ENCODE assay signal across 11 cellular contexts in genomic region chr1:113199718-113200455, GRCh38.
DNase-seq lines count a peak whose midpoint lies in the region; ATAC-seq, FAIRE-seq and TF ChIP-seq lines count a peak whose summit lies in the region.
"Had no signal": no experiment of that assay in that cellular context is flagged by ENCODE, and none has a peak within 500 bp of the region (broad histone marks: within the 10 kb centered on the region; RNA-seq: fewer than 3 reads in every experiment).

No MANE protein-coding gene starts in this region.

- H3K79me2 ChIP-seq in K562 (ENCODE audit: control insufficient read depth, insufficient read depth, low read length) (no peaks in the 10 kb centered on the region), mesendoderm (ENCODE audit: control insufficient read depth, insufficient read depth, low read length) (no peaks in the 10 kb centered on the region)

- BruUV-seq in K562 (replicated peaks; lab: Mats Ljungman, UMichigan): no TSS peak

- FAIRE-seq in K562 (lab: Jason Lieb, UNC): peak; percentile 74

- H3K56ac ChIP-seq in mesendoderm (ENCODE audit: low read length): no peak overlapping the region

- H3K9me3 ChIP-seq in K562 (replicated peaks; ENCODE audit: control insufficient read depth, insufficient read depth, low read depth, low read length): no peaks in the 10 kb centered on the region
- no peaks in the 10 kb centered on the region for H3K9me3 ChIP-seq in HAP-1

- H3K23ac ChIP-seq in mesendoderm (ENCODE audit: low read length): no peak overlapping the region

- intact Hi-C loops in K562 (cut with micrococcal nuclease): no loop called here

- H2AK5ac ChIP-seq in mesendoderm (ENCODE audit: low read length): no peak overlapping the region

- no peak for TF ChIP-seq POLR2A in K562 (conservative IDR thresholded peaks at IDR 0.05)

- POLR2A ChIA-PET in K562 (lab: Yijun Ruan, JAX): interaction anchor here (1.1 to 1.3 kb wide), 3 partner anchors 10 to 127 kb away, joined by 3 to 5 read pairs (median 4); partner anchors contain the start of gene LRIG2

- TF ChIP-seq RAD21 in K562 (CRISPR knock-in tag; conservative IDR thresholded peaks at IDR 0.05 in 1 of 2, IDR thresholded peaks at IDR 0.05 in 1 of 2): peak in 1 of 2 experiments; percentile 14; a peak in 1 of 4 replicates

- no peak overlapping the region for H4K5ac ChIP-seq in mesendoderm (ENCODE audit: low read length)

- H3K4me3 ChIP-seq in K562: no peak overlapping the region
- no peak overlapping the region for H3K4me3 ChIP-seq in mesendoderm (ENCODE audit: low read length)
- no peak overlapping the region for H3K4me3 ChIP-seq in HAP-1

- H3K4me1 ChIP-seq in K562 (replicated peaks in 1 of 2; ENCODE audit: control insufficient read depth in 2 of 2, insufficient read depth in 2 of 2, low read length in 2 of 2): peaks cover 0 to 5% of the 10 kb centered on the region in 2 experiments; a peak in 3 of 5 replicates
- no peaks in the 10 kb centered on the region for H3K4me1 ChIP-seq in mesendoderm (ENCODE audit: control insufficient read depth, low read depth, low read length)
- peaks cover 6% of the 10 kb centered on the region for H3K4me1 ChIP-seq in HAP-1

- TF ChIP-seq EP300 in K562 (IDR thresholded peaks at IDR 0.05; ENCODE audit: low read length): no peak

- H2BK15ac ChIP-seq in mesendoderm (replicated peaks; ENCODE audit: low read depth): no peak overlapping the region

- H2BK120ac ChIP-seq in mesendoderm (ENCODE audit: low read depth, low read length): no peak overlapping the region

- CTCF ChIA-PET in K562 (lab: Yijun Ruan, JAX; ENCODE audit: low intra/inter-chr PET ratio): no interaction called here

- no peaks in the 10 kb centered on the region for H4K20me1 ChIP-seq in K562 (replicated peaks; ENCODE audit: control insufficient read depth, insufficient read depth, low read length)

- DNase-seq in DMS79 (lab: John Stamatoyannopoulos, UW) (peak; percentile 100), NCI-H187 treated with DMSO at 0.1 percent for 48 hours (lab: John Stamatoyannopoulos, UW) (peak; percentile 89), K562 (ENCODE audit: extremely low read depth in 1 of 4, low spot score in 3 of 4) (peak in 2 of 4 experiments; percentile 18 to 38), mesendoderm (peak; percentile 68), NCI-H510A (lab: John Stamatoyannopoulos, UW) (no peak), medulla oblongata (ENCODE audit: extremely low spot score) (no peak), HAP-1 (ENCODE audit: low spot score in 2 of 2) (no peak), COLO829 (ENCODE audit: low spot score) (no peak)
- DNase-seq: activated CD4-positive, alpha-beta T cell treated with anti-CD3 and anti-CD28 coated beads for 1 hour; amniotic stem cell; GDM1 had no signal

- H2BK5ac ChIP-seq in mesendoderm (ENCODE audit: low read length): no peak overlapping the region

- H3K9ac ChIP-seq in K562 (ENCODE audit: insufficient read depth in 1 of 2, low read depth in 2 of 2, low read length in 2 of 2) (peak overlapping the region in 1 of 2 experiments; percentile 17; a peak in 1 of 4 replicates), mesendoderm (ENCODE audit: low read length) (no peak overlapping the region)

- in situ Hi-C loops in K562 (cut with MboI): no loop called here
- in situ Hi-C loops in HAP-1 (cut with MboI; ENCODE audit: low sequenced_read_pairs): no loop called here

- H3K4ac ChIP-seq in mesendoderm (ENCODE audit: low read depth, low read length): no peak overlapping the region

- H3K36me3 ChIP-seq in K562 (ENCODE audit: control insufficient read depth, insufficient read depth, low read length) (no peaks in the 10 kb centered on the region), mesendoderm (ENCODE audit: control insufficient read depth, insufficient read depth, low read length) (no peaks in the 10 kb centered on the region), HAP-1 (replicated peaks) (no peaks in the 10 kb centered on the region)

- H3K27me3 ChIP-seq in K562 (ENCODE audit: control insufficient read depth in 2 of 2, insufficient read depth in 2 of 2, low read length in 2 of 2) (no peaks in the 10 kb centered on the region), mesendoderm (ENCODE audit: insufficient read depth, low read length, poor library complexity) (no peaks in the 10 kb centered on the region), HAP-1 (ENCODE audit: low read depth) (no peaks in the 10 kb centered on the region)

- no peak overlapping the region; the same call in 2 of the 3 replicates for H3K27ac ChIP-seq in K562 (ENCODE audit: extremely low read depth, low read depth, low read length)
- no peak overlapping the region for H3K27ac ChIP-seq in mesendoderm (ENCODE audit: low read depth, low read length)

- ATAC-seq in K562: peak; percentile 33

- TF ChIP-seq CTCF in K562 (IDR thresholded peaks at IDR 0.05 in 2 of 3, conservative IDR thresholded peaks at IDR 0.05 in 1 of 3; ENCODE audit: insufficient read depth in 2 of 3, low read depth in 1 of 3, low read length in 3 of 3): no peak

- peak overlapping the region; percentile 44; the same call in 1 of the 2 replicates for H2AFZ ChIP-seq in K562 (ENCODE audit: low read depth, low read length)

- H3K9me1 ChIP-seq in K562 (ENCODE audit: control insufficient read depth, insufficient read depth, low read length): no peaks in the 10 kb centered on the region

- no peaks in the 10 kb centered on the region for H3K79me1 ChIP-seq in mesendoderm (ENCODE audit: low read length)

- peak overlapping the region; percentile 14 for H3K18ac ChIP-seq in mesendoderm (ENCODE audit: low read length)

- no peak overlapping the region for H3K4me2 ChIP-seq in K562 (ENCODE audit: insufficient read depth, low read length)
- H3K4me2 ChIP-seq in mesendoderm (ENCODE audit: low read length): no peak overlapping the region

- no peak overlapping the region for H4K8ac ChIP-seq in mesendoderm (ENCODE audit: low read depth, low read length)

- 33% methylated on average over 8 of the region's 8 CpGs for WGBS in K562 (ENCODE audit: insufficient coverage, low coverage, missing lambda C conversion rate)
- WGBS in mesendoderm (ENCODE audit: extremely low coverage, insufficient coverage, low lambda C conversion rate): no CpG with 5 or more reads among the region's 8 CpGs

TF ChIP-seq in K562, 482 proteins besides CTCF, POLR2A, EP300 and RAD21:
- no peak for TF ChIP-seq TEAD4 (IDR thresholded peaks at IDR 0.05; ENCODE audit: low read length)
- no peak for TF ChIP-seq TEAD4 (CRISPR knock-in tag; IDR thresholded peaks at IDR 0.05; ENCODE audit: borderline replicate concordance)
- TF ChIP-seq HNRNPUL1 (IDR thresholded peaks at IDR 0.05; ENCODE audit: low read length): no peak
- TF ChIP-seq CTBP1 (IDR thresholded peaks at IDR 0.05; ENCODE audit: borderline replicate concordance): no peak
- TF ChIP-seq ASH1L (IDR thresholded peaks at IDR 0.05; ENCODE audit: borderline replicate concordance, low read depth, partially characterized antibody): no peak
- TF ChIP-seq NRF1 (conservative IDR thresholded peaks at IDR 0.05 in 1 of 2, IDR thresholded peaks at IDR 0.05 in 1 of 2): peak in 1 of 2 experiments; percentile 51; a peak in 3 of 4 replicates
- TF ChIP-seq NFIC (IDR thresholded peaks at IDR 0.05): peak; percentile 88

Comparison
In these comparisons a context has a peak if more than half of its experiments do, and no peak if none do; other contexts are left out.
1. DNase-seq: peak in DMS79 (single experiment), NCI-H187 treated with DMSO at 0.1 percent for 48 hours (single experiment) and mesendoderm (single experiment); none in NCI-H510A (single experiment), medulla oblongata (single experiment), HAP-1 (0 of 2) and COLO829 (single experiment).